ENCODE assay signal across 24 cellular contexts in the genomic region with DNA sequence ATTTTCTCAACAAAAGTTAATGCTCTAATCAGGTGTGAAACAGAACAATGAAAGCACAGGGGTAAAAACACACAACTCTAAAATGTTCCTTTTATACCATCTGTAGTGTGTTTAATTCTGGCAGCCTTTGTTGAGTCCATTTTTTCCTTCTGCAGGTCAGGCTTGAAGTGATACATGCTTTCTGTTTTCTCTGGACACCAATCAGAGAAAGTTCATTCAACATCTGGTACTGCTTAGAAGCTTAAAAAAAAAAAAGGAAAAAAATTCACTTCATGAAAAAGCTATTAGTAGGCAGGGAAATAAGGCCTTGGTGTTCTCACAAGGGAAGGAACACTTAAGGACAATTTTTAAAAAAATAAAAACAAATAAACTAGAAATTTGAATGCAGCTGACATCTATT.
A peak's percentile ranks its signal among the peaks of the same experiment; 100 is the strongest.
DNase-seq lines count a peak whose midpoint lies in the region; ATAC-seq and TF ChIP-seq lines count a peak whose summit lies in the region.
"Had no signal": no experiment of that assay in that cellular context is flagged by ENCODE, and none has a peak within 500 bp of the region (broad histone marks: within the 10 kb centered on the region; RNA-seq: fewer than 3 reads in every experiment).

No MANE protein-coding gene starts in this region.

- H3K4me3 ChIP-seq in AG09309 (ENCODE audit: control insufficient read depth, low read depth, low read length) (no peak overlapping the region), IMR-90 (ENCODE audit: insufficient read depth, low read depth, low read length) (no peak overlapping the region), fibroblast of mammary gland (ENCODE audit: control insufficient read depth, low read depth, low read length) (no peak overlapping the region), right lobe of liver (no peak overlapping the region)
- no peak overlapping the region for H3K4me3 ChIP-seq in naive thymus-derived CD4-positive, alpha-beta T cell (ENCODE audit: low read length)
- H3K4me3 ChIP-seq: adrenal gland, gastroesophageal sphincter, MG63, upper lobe of left lung had no signal

- in situ Hi-C loops in IMR-90 (cut with MboI; ENCODE audit: low sequenced_read_pairs): no loop called here

- H4K5ac ChIP-seq in IMR-90 (ENCODE audit: low read depth, low read length): no peak overlapping the region

- dilution Hi-C loops in IMR-90 (cut with HindIII; ENCODE audit: low sequenced_read_pairs, unreplicated experiment): no loop called here

- no peak overlapping the region for H2BK15ac ChIP-seq in IMR-90 (ENCODE audit: low read depth, low read length)

- H3K23ac ChIP-seq in IMR-90 (ENCODE audit: low read depth, low read length): no peak overlapping the region

- H3K27me3 ChIP-seq in IMR-90 (ENCODE audit: control insufficient read depth, insufficient read depth, low read length) (peaks cover 3% of the 10 kb centered on the region; the same call in 1 of the 2 replicates), right lobe of liver (no peaks in the 10 kb centered on the region)
- H3K27me3 ChIP-seq in naive thymus-derived CD4-positive, alpha-beta T cell (ENCODE audit: control insufficient read depth in 2 of 2, insufficient read depth in 2 of 2, low read length in 2 of 2): no peaks in the 10 kb centered on the region
- H3K27me3 ChIP-seq: adrenal gland, gastroesophageal sphincter, MG63, upper lobe of left lung had no signal

- H2AFZ ChIP-seq in IMR-90 (replicated peaks; ENCODE audit: low read length, poor library complexity): no peak overlapping the region
- H2AFZ ChIP-seq: parathyroid adenoma had no signal

- no peak for TF ChIP-seq RAD21 in IMR-90 (IDR thresholded peaks at IDR 0.05; ENCODE audit: low read length)

- POLR2A ChIA-PET in IMR-90 (lab: Charles Lee; ENCODE audit: unreplicated experiment): interaction anchor here (0.6 kb wide), 1 partner anchor 11 kb away, joined by 5 read pairs; no protein-coding TSS in a partner anchor
- POLR2A ChIA-PET in naive thymus-derived CD4-positive, alpha-beta T cell (lab: Charles Lee): no interaction called here

- H4K8ac ChIP-seq in IMR-90 (ENCODE audit: low read depth in 2 of 2, low read length in 2 of 2): no peak overlapping the region

- H2BK5ac ChIP-seq in IMR-90 (ENCODE audit: low read depth, low read length, poor library complexity, severe bottlenecking): no peak overlapping the region

- peak overlapping the region; percentile 72 for H3K27ac Mint-ChIP-seq in mesothelial cell of epicardium
- H3K27ac Mint-ChIP-seq in naive thymus-derived CD4-positive, alpha-beta T cell: no peak overlapping the region
- H3K27ac Mint-ChIP-seq: activated B cell treated with CpG ODN at 0.5 μM for 24 hours, natural killer cell had no signal

- ATAC-seq in IMR-90 (ENCODE audit: low read depth): no peak
- ATAC-seq in GM18867 (IDR thresholded peaks at IDR 0.05; ENCODE audit: unreplicated experiment): no peak
- no peak for ATAC-seq in naive thymus-derived CD4-positive, alpha-beta T cell
- ATAC-seq in GM18498 (IDR thresholded peaks at IDR 0.05; ENCODE audit: unreplicated experiment): no peak
- ATAC-seq in right lobe of liver: no peak
- ATAC-seq: gastroesophageal sphincter, natural killer cell had no signal

- H3K4ac ChIP-seq in IMR-90 (ENCODE audit: low read depth, low read length): no peak overlapping the region

- no peak overlapping the region for H3K18ac ChIP-seq in IMR-90 (ENCODE audit: low read depth, low read length)

- H2AK9ac ChIP-seq in IMR-90 (replicated peaks; ENCODE audit: low read depth, low read length, poor library complexity): no peak overlapping the region

- H3K36me3 Mint-ChIP-seq in mesothelial cell of epicardium: no peaks in the 10 kb centered on the region
- no peaks in the 10 kb centered on the region for H3K36me3 Mint-ChIP-seq in naive thymus-derived CD4-positive, alpha-beta T cell
- H3K36me3 Mint-ChIP-seq: CD4-positive, CD25-positive, alpha-beta regulatory T cell; natural killer cell had no signal

- DNase-seq in AG09309 (ENCODE audit: low read depth): peak; percentile 67
- peak; percentile 26 for DNase-seq in IMR-90
- DNase-seq in fibroblast of mammary gland (ENCODE audit: low read depth): peak; percentile 78
- no peak for DNase-seq in mesothelial cell of epicardium (ENCODE audit: low spot score in 2 of 2, unreplicated experiment in 2 of 2)
- DNase-seq in naive thymus-derived CD4-positive, alpha-beta T cell: no peak
- DNase-seq in right lobe of liver: no peak
- DNase-seq: activated B cell treated with CpG ODN at 0.5 μM for 24 hours; activated CD4-positive, alpha-beta T cell treated with anti-CD3 and anti-CD28 coated beads, Interleukin-2, amount 50 U/mL, for 4 hours; activated gamma-delta T cell; adrenal gland; CD4-positive, CD25-positive, alpha-beta regulatory T cell; dermis blood vessel endothelial cell; HCEC 1CT; MG63; natural killer cell; NCI-H1436 treated with DMSO at 0.1 percent for 48 hours; NCI-H774; T1000; upper lobe of left lung had no signal

- no peak overlapping the region for H3K4me3 Mint-ChIP-seq in mesothelial cell of epicardium
- H3K4me3 Mint-ChIP-seq in naive thymus-derived CD4-positive, alpha-beta T cell: no peak overlapping the region
- H3K4me3 Mint-ChIP-seq: activated B cell treated with CpG ODN at 0.5 μM for 24 hours; CD4-positive, CD25-positive, alpha-beta regulatory T cell; natural killer cell had no signal

- no peaks in the 10 kb centered on the region for H3K36me3 ChIP-seq in IMR-90 (ENCODE audit: control insufficient read depth, insufficient read depth, low read length)
- H3K36me3 ChIP-seq in naive thymus-derived CD4-positive, alpha-beta T cell (ENCODE audit: control insufficient read depth in 2 of 3, insufficient read depth in 3 of 3, low read length in 3 of 3): no peaks in the 10 kb centered on the region
- no peaks in the 10 kb centered on the region for H3K36me3 ChIP-seq in right lobe of liver
- H3K36me3 ChIP-seq: adrenal gland, gastroesophageal sphincter, MG63, upper lobe of left lung had no signal

- H3K4me1 ChIP-seq in IMR-90 (ENCODE audit: control insufficient read depth, insufficient read depth, low read length): no peaks in the 10 kb centered on the region; the same call in 1 of the 2 replicates
- H3K4me1 ChIP-seq in naive thymus-derived CD4-positive, alpha-beta T cell (ENCODE audit: control insufficient read depth in 2 of 2, insufficient read depth in 2 of 2, low read length in 2 of 2): no peaks in the 10 kb centered on the region
- no peaks in the 10 kb centered on the region for H3K4me1 ChIP-seq in right lobe of liver
- H3K4me1 ChIP-seq: adrenal gland, parathyroid adenoma had no signal

- H3K9me1 ChIP-seq in IMR-90 (ENCODE audit: insufficient read depth, low read length): no peaks in the 10 kb centered on the region

- no peaks in the 10 kb centered on the region for H3K9me3 Mint-ChIP-seq in mesothelial cell of epicardium
- H3K9me3 Mint-ChIP-seq in naive thymus-derived CD4-positive, alpha-beta T cell: no peaks in the 10 kb centered on the region
- H3K9me3 Mint-ChIP-seq: activated B cell treated with CpG ODN at 0.5 μM for 24 hours, natural killer cell had no signal

- H3K56ac ChIP-seq in IMR-90 (ENCODE audit: extremely low read depth, insufficient read depth, low read length): no peak overlapping the region

- TF ChIP-seq POLR2A in IMR-90 (IDR thresholded peaks at IDR 0.05; ENCODE audit: low read depth, low read length) (no peak), right lobe of liver (IDR thresholded peaks at IDR 0.05) (no peak)

- H3K9me3 ChIP-seq in IMR-90 (ENCODE audit: control insufficient read depth, insufficient read depth, low read length) (no peaks in the 10 kb centered on the region), right lobe of liver (no peaks in the 10 kb centered on the region)
- no peaks in the 10 kb centered on the region for H3K9me3 ChIP-seq in naive thymus-derived CD4-positive, alpha-beta T cell (ENCODE audit: control insufficient read depth in 2 of 3, low read length in 3 of 3)
- H3K9me3 ChIP-seq: adrenal gland, gastroesophageal sphincter, MG63, upper lobe of left lung had no signal

- peaks cover 29% of the 10 kb centered on the region for H3K4me1 Mint-ChIP-seq in mesothelial cell of epicardium
- no peaks in the 10 kb centered on the region for H3K4me1 Mint-ChIP-seq in naive thymus-derived CD4-positive, alpha-beta T cell
- H3K4me1 Mint-ChIP-seq: activated B cell treated with CpG ODN at 0.5 μM for 24 hours; CD4-positive, CD25-positive, alpha-beta regulatory T cell; natural killer cell had no signal

- H4K20me1 ChIP-seq in IMR-90 (ENCODE audit: insufficient read depth, low read length): no peaks in the 10 kb centered on the region

- H4K91ac ChIP-seq in IMR-90 (ENCODE audit: insufficient read depth, low read depth, low read length): no peak overlapping the region

- H3K14ac ChIP-seq in IMR-90 (replicated peaks; ENCODE audit: low read depth, low read length): no peak overlapping the region

- no peak overlapping the region for H2BK120ac ChIP-seq in IMR-90 (ENCODE audit: low read depth, low read length)

- H3K79me1 ChIP-seq in IMR-90 (ENCODE audit: low read depth in 1 of 2, low read length in 2 of 2): no peaks in the 10 kb centered on the region

- intact Hi-C loops in IMR-90 (cut with micrococcal nuclease) (no loop called here), right lobe of liver (cut with DNase I) (no loop called here)
- intact Hi-C loops in naive thymus-derived CD4-positive, alpha-beta T cell (cut with micrococcal nuclease): no loop called here

- H2AK5ac ChIP-seq in IMR-90 (ENCODE audit: low read depth, low read length): no peak overlapping the region

- H3K27ac ChIP-seq in IMR-90 (ENCODE audit: insufficient read depth, low read length) (no peak overlapping the region), right lobe of liver (no peak overlapping the region)
- H3K27ac ChIP-seq in naive thymus-derived CD4-positive, alpha-beta T cell (ENCODE audit: low read depth, low read length): no peak overlapping the region
- H3K27ac ChIP-seq: parathyroid adenoma, RWPE1 had no signal

- H3K27me3 Mint-ChIP-seq in mesothelial cell of epicardium (ENCODE audit: low read depth): no peaks in the 10 kb centered on the region
- peaks cover 0 to 8% (median 1%) of the 10 kb centered on the region in 5 donors for H3K27me3 Mint-ChIP-seq in naive thymus-derived CD4-positive, alpha-beta T cell

- CTCF ChIA-PET in IMR-90 (lab: Yijun Ruan, JAX): interaction anchor here (0.6 kb wide), 1 partner anchor 524 kb away, joined by 3 read pairs; no protein-coding TSS in a partner anchor
- CTCF ChIA-PET in naive thymus-derived CD4-positive, alpha-beta T cell (lab: Charles Lee): no interaction called here

- TF ChIP-seq CTCF in AG09309 (IDR thresholded peaks at IDR 0.05; ENCODE audit: control insufficient read depth, insufficient read depth, low read depth, low read length, missing control alignments): no peak
- no peak for TF ChIP-seq CTCF in IMR-90 (conservative IDR thresholded peaks at IDR 0.05; ENCODE audit: low read depth, low read length)
- TF ChIP-seq CTCF in fibroblast of mammary gland (conservative IDR thresholded peaks at IDR 0.05; ENCODE audit: control insufficient read depth, insufficient read depth, low read depth, low read length): no peak
- no peak for TF ChIP-seq CTCF in mesothelial cell of epicardium (IDR thresholded peaks at IDR 0.05; ENCODE audit: unreplicated experiment)
- no peak for TF ChIP-seq CTCF in right lobe of liver (IDR thresholded peaks at IDR 0.05)

- BruUV-seq in IMR-90 (replicated peaks; lab: Mats Ljungman, UMichigan): no TSS peak

- H2BK20ac ChIP-seq in IMR-90 (ENCODE audit: low read depth, low read length): no peak overlapping the region

- no peak overlapping the region for H3K9ac ChIP-seq in IMR-90 (ENCODE audit: low read depth, low read length)
- H3K9ac ChIP-seq: parathyroid adenoma had no signal

- no peak overlapping the region for H3K4me2 ChIP-seq in IMR-90 (ENCODE audit: low read depth, low read length)

Comparison
In these comparisons a context has a peak if more than half of its experiments do, and no peak if none do; other contexts are left out.
1. DNase-seq: peak in AG09309 (single experiment), IMR-90 (single experiment) and fibroblast of mammary gland (single experiment); none in mesothelial cell of epicardium (0 of 2), naive thymus-derived CD4-positive, alpha-beta T cell (0 of 9) and right lobe of liver (0 of 3).